ENCODE assay signal across 24 cellular contexts in genomic region chr6:28011716-28012115, GRCh38. TPM values are rescaled to one million over a fixed set of nuclear protein-coding genes. Genes with fewer than 3 reads are reported as not detected.
DNase-seq lines count a peak whose midpoint lies in the region.
"Had no signal": no experiment of that assay in that cellular context is flagged by ENCODE, and none has a peak within 500 bp of the region (broad histone marks: within the 10 kb centered on the region; RNA-seq: fewer than 3 reads in every experiment).

No MANE protein-coding gene starts in this region.

- H4K20me1 ChIP-seq in BLaER1 = no peaks in the 10 kb centered on the region

- H3K9ac ChIP-seq in BLaER1 = no peak overlapping the region
- H3K9ac ChIP-seq: KMS-11 had no signal

- no peaks in the 10 kb centered on the region for H3K27me3 ChIP-seq in BLaER1

- DNase-seq in HCEC 1CT (peak; percentile 17), fibroblast of peridontal ligament (ENCODE audit: extremely low read depth) (peak; percentile 10), renal cortical epithelial cell (ENCODE audit: low read depth) (peak; percentile 69), DMS 273 (lab: John Stamatoyannopoulos, UW; ENCODE audit: unreplicated experiment) (no peak), NK-92 (lab: John Stamatoyannopoulos, UW; ENCODE audit: unreplicated experiment) (no peak)
- DNase-seq in activated naive CD4-positive, alpha-beta T cell treated with anti-CD3 and anti-CD28 coated beads, Interleukin-2, amount 50 U/mL, for 16 hours = no peak
- DNase-seq: CD4-positive, CD25-positive, alpha-beta regulatory T cell; DMS 273 treated with DMSO at 0.1 percent for 48 hours; GF-D8; GOT3; IMR-90; NCI-H1105 treated with DMSO at 0.1 percent for 48 hours; NCI-H1694; NCI-H2081; NCI-H2171; NCI-H526 treated with DMSO at 0.1 percent for 48 hours; PC-3; RPMI8226; SHP77 treated with DMSO at 0.1 percent for 48 hours; SW 1271 had no signal

- H3K9me3 ChIP-seq in BLaER1 = no peaks in the 10 kb centered on the region; the same call in 1 of the 2 replicates

- H3K4me3 ChIP-seq in BLaER1 = no peak overlapping the region
- H3K4me3 ChIP-seq: SK-N-MC had no signal

- H3K27ac ChIP-seq in BLaER1 = no peak overlapping the region
- H3K27ac ChIP-seq: KMS-11, SK-N-MC had no signal

- peaks cover 6% of the 10 kb centered on the region for H3K4me1 ChIP-seq in BLaER1

- no peaks in the 10 kb centered on the region for H3K36me3 ChIP-seq in BLaER1

- peak overlapping the region; percentile 33 for H3K4me2 ChIP-seq in BLaER1
- H3K4me2 ChIP-seq: KMS-11 had no signal

RNA-seq across cellular contexts. Expression of gene OR2B6, which starts 54.7 kb away (rescaled TPM):
- total RNA-seq in renal cortical epithelial cell = not detected in 2 replicates
- total RNA-seq: A172; CD4-positive, CD25-positive, alpha-beta regulatory T cell; IMR-90; PC-3 had no signal

Comparison
In these comparisons a context has a peak if more than half of its experiments do, and no peak if none do; other contexts are left out.
1. DNase-seq: peak in HCEC 1CT (single experiment), fibroblast of peridontal ligament (single experiment) and renal cortical epithelial cell (single experiment); none in DMS 273 (single experiment), NK-92 (single experiment) and activated naive CD4-positive, alpha-beta T cell treated with anti-CD3 and anti-CD28 coated beads, Interleukin-2, amount 50 U/mL, for 16 hours (single experiment).